In the genomic region with DNA sequence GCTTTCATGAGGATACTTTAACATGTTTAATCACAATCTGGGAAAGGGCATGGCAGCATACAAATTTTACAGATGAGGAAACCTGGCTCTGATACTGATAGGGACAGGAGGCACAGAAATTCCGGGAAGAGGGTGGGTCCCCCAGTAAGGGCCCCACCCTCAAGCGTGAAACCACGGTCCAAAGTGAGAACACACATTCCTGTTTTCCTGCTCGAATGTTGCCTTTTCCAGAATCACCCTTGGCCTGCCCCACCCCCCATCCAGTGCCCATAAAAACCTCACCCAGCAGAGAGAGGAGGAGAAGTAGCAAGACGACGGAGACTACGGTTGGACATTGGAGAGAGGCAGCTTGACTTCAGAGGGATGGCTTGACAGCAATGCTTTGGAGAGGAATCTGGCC, we compare ENCODE assay signal across 19 cellular contexts.
DNase-seq lines count a peak whose midpoint lies in the region; ATAC-seq and TF ChIP-seq lines count a peak whose summit lies in the region.
"Had no signal": no experiment of that assay in that cellular context is flagged by ENCODE, and none has a peak within 500 bp of the region (broad histone marks: within the 10 kb centered on the region; RNA-seq: fewer than 3 reads in every experiment).

No MANE protein-coding gene starts in this region.

- H3K27ac ChIP-seq in HEK293 (ENCODE audit: extremely low read depth, low read depth, low read length): no peak overlapping the region
- H3K27ac ChIP-seq: A549; BLaER1 treated with 17β-estradiol and CSF1 and Interleukin-3, amounts not matched to agents 10 nM and 100 nM; GM23248 had no signal

- POLR2A ChIA-PET in HEK293 (lab: Yijun Ruan, JAX): no interaction called here

- CTCF ChIA-PET in HEK293 (lab: Yijun Ruan, JAX): no interaction called here

- no peak overlapping the region for H3K4me3 ChIP-seq in HEK293 (ENCODE audit: low read depth, low read length)
- H3K4me3 ChIP-seq: A549; BLaER1 treated with 17β-estradiol and CSF1 and Interleukin-3, amounts not matched to agents 10 nM and 100 nM; GM23248 had no signal

- DNase-seq in LoVo (ENCODE audit: low spot score): peak; percentile 56
- DNase-seq in left colon: peak; percentile 83 to 89
- DNase-seq in sciatic nerve (ENCODE audit: low spot score): no peak
- no peak for DNase-seq in DMS153 treated with DMSO at 0.1 percent for 48 hours (lab: John Stamatoyannopoulos, UW; ENCODE audit: unreplicated experiment)
- no peak for DNase-seq in NCI-H82 (lab: John Stamatoyannopoulos, UW)
- DNase-seq in DMS 273 treated with DMSO at 0.1 percent for 48 hours (lab: John Stamatoyannopoulos, UW): no peak
- DNase-seq in NAMALWA (ENCODE audit: low spot score): no peak
- DNase-seq: 8988T; ACHN; AML-193; BE2C; CD4-positive, alpha-beta T cell; CD8-positive, alpha-beta memory T cell; DND-41; GM23248; H9 had no signal

- H3K4me1 ChIP-seq in HEK293 (ENCODE audit: control insufficient read depth, insufficient read depth, low read length): peaks cover 4% of the 10 kb centered on the region
- H3K4me1 ChIP-seq: A549, BE2C had no signal

- H3K9me3 ChIP-seq in HEK293 (ENCODE audit: control insufficient read depth, insufficient read depth, low read depth, low read length): no peaks in the 10 kb centered on the region
- H3K9me3 ChIP-seq: A549, BE2C had no signal

- no peak for TF ChIP-seq CTCF in HEK293 (tag by site-specific recombination; IDR thresholded peaks at IDR 0.05)

- peak; percentile 96 for ATAC-seq in left colon
- peak; percentile 24 for ATAC-seq in sciatic nerve
- ATAC-seq: A549 had no signal

- intact Hi-C loops in left colon (cut with DNase I, micrococcal nuclease) (no loop called here), sciatic nerve (cut with DNase I) (no loop called here)

- H3K36me3 ChIP-seq in HEK293 (ENCODE audit: control insufficient read depth in 2 of 2, insufficient read depth in 1 of 2, low read length in 2 of 2): peaks cover 6 to 29% of the 10 kb centered on the region in 2 experiments

TF ChIP-seq in HEK293, 187 proteins besides CTCF, POLR2A, EP300 and RAD21:
- no peak for TF ChIP-seq ZNF670 (tag by site-specific recombination; IDR thresholded peaks at IDR 0.05; ENCODE audit: low read depth)
- peak; percentile 29; the same call in 1 of the 2 replicates for TF ChIP-seq KLF1 (tag by site-specific recombination; IDR thresholded peaks at IDR 0.05)

Comparison
In these comparisons a context has a peak if more than half of its experiments do, and no peak if none do; other contexts are left out.
1. DNase-seq: peak in LoVo (single experiment) and left colon (2 of 2); none in sciatic nerve (single experiment), DMS153 treated with DMSO at 0.1 percent for 48 hours (single experiment), NCI-H82 (single experiment), DMS 273 treated with DMSO at 0.1 percent for 48 hours (single experiment) and NAMALWA (single experiment).